ENCODE assay signal across 1 cellular context in genomic region chr17:8312726-8313600, GRCh38.
TF ChIP-seq lines count a peak whose summit lies in the region.

No MANE protein-coding gene starts in this region.

TF ChIP-seq in SK-N-SH treated with all-trans-retinoic acid at 6 μM for 48 hours, 23 proteins besides CTCF, POLR2A, EP300 and RAD21 (continued from another document):
- TF ChIP-seq, protein P1, sequence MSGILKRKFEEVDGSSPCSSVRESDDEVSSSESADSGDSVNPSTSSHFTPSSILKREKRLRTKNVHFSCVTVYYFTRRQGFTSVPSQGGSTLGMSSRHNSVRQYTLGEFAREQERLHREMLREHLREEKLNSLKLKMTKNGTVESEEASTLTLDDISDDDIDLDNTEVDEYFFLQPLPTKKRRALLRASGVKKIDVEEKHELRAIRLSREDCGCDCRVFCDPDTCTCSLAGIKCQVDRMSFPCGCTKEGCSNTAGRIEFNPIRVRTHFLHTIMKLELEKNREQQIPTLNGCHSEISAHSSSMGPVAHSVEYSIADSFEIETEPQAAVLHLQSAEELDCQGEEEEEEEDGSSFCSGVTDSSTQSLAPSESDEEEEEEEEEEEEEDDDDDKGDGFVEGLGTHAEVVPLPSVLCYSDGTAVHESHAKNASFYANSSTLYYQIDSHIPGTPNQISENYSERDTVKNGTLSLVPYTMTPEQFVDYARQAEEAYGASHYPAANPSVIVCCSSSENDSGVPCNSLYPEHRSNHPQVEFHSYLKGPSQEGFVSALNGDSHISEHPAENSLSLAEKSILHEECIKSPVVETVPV (CRISPR knock-in tag; IDR thresholded peaks at IDR 0.05) = no peak
- TF ChIP-seq, protein P2, sequence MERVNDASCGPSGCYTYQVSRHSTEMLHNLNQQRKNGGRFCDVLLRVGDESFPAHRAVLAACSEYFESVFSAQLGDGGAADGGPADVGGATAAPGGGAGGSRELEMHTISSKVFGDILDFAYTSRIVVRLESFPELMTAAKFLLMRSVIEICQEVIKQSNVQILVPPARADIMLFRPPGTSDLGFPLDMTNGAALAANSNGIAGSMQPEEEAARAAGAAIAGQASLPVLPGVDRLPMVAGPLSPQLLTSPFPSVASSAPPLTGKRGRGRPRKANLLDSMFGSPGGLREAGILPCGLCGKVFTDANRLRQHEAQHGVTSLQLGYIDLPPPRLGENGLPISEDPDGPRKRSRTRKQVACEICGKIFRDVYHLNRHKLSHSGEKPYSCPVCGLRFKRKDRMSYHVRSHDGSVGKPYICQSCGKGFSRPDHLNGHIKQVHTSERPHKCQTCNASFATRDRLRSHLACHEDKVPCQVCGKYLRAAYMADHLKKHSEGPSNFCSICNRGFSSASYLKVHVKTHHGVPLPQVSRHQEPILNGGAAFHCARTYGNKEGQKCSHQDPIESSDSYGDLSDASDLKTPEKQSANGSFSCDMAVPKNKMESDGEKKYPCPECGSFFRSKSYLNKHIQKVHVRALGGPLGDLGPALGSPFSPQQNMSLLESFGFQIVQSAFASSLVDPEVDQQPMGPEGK (CRISPR knock-in tag; IDR thresholded peaks at IDR 0.05; ENCODE audit: borderline replicate concordance) = no peak
- no peak for TF ChIP-seq ESRRG (CRISPR knock-in tag; IDR thresholded peaks at IDR 0.05)
